13 cellular contexts compared by ENCODE assay signal in genomic region chr11:34754171-34754823, GRCh38.
"Had no signal": no experiment of that assay in that cellular context is flagged by ENCODE, and none has a peak within 500 bp of the region (broad histone marks: within the 10 kb centered on the region; RNA-seq: fewer than 3 reads in every experiment).

No MANE protein-coding gene starts in this region.

- H3K27me3 ChIP-seq: colonic mucosa, gastroesophageal sphincter, thyroid gland, uterus had no signal

- H3K36me3 ChIP-seq: colonic mucosa, gastroesophageal sphincter, left ventricle myocardium inferior, thyroid gland, uterus, WERI-Rb-1 had no signal

- H3K27ac ChIP-seq: colonic mucosa, gastroesophageal sphincter, left ventricle myocardium inferior, thyroid gland, uterus, WERI-Rb-1 had no signal

- H3K4me3 ChIP-seq: colonic mucosa, gastroesophageal sphincter, left ventricle myocardium inferior, thyroid gland, uterus had no signal

- ATAC-seq: activated CD8-positive, alpha-beta T cell treated with anti-CD3 and anti-CD28 coated beads, Interleukin-2, amount 10 ng/mL, durations not matched to agents 7 days and 5 days; gastroesophageal sphincter; T-cell had no signal

- DNase-seq: activated CD4-positive, alpha-beta T cell treated with anti-CD3 and anti-CD28 coated beads for 4 hours; activated CD8-positive, alpha-beta memory T cell treated with anti-CD3 and anti-CD28 coated beads, Interleukin-2, amount 50 U/mL, for 48 hours; activated CD8-positive, alpha-beta T cell treated with anti-CD3 and anti-CD28 coated beads, Interleukin-2, amount 10 ng/mL, durations not matched to agents 7 days and 5 days; colonic mucosa; kidney; left ventricle myocardium inferior; mesenchymal stem cell; small intestine; T-cell; thyroid gland; uterus; WERI-Rb-1 had no signal

- H3K9me3 ChIP-seq: colonic mucosa, gastroesophageal sphincter, left ventricle myocardium inferior, thyroid gland, uterus had no signal

- H3K4me1 ChIP-seq: colonic mucosa, gastroesophageal sphincter, uterus had no signal
